In genomic region chr15:36232491-36232890, GRCh38 we compare ENCODE assay signal across 19 cellular contexts.
"Had no signal": no experiment of that assay in that cellular context is flagged by ENCODE, and none has a peak within 500 bp of the region (broad histone marks: within the 10 kb centered on the region; RNA-seq: fewer than 3 reads in every experiment).

No MANE protein-coding gene starts in this region.

- H3K36me3 ChIP-seq: adrenal gland, left lung, right lobe of liver, transverse colon had no signal

- H3K4me1 Mint-ChIP-seq: activated naive CD8-positive, alpha-beta T cell treated with anti-CD3 and anti-CD28 coated beads for 36 hours had no signal

- H3K36me3 Mint-ChIP-seq: activated naive CD8-positive, alpha-beta T cell treated with anti-CD3 and anti-CD28 coated beads for 36 hours; natural killer cell treated with Interleukin-12 subunit alpha and Interleukin-12 subunit beta and Interleukin-15 and Interleukin-18, amount 100 ng/mL, for 72 hours had no signal

- H3K9me3 ChIP-seq: body of pancreas, mucosa of descending colon, right lobe of liver, testis, transverse colon had no signal

- H3K4me3 Mint-ChIP-seq: activated naive CD4-positive, alpha-beta T cell treated with anti-CD3 and anti-CD28 coated beads for 36 hours; activated naive CD8-positive, alpha-beta T cell treated with anti-CD3 and anti-CD28 coated beads for 36 hours; natural killer cell treated with Interleukin-12 subunit alpha and Interleukin-12 subunit beta and Interleukin-15 and Interleukin-18, amount 100 ng/mL, for 72 hours had no signal

- H3K27me3 Mint-ChIP-seq: activated naive CD8-positive, alpha-beta T cell treated with anti-CD3 and anti-CD28 coated beads for 36 hours; natural killer cell treated with Interleukin-12 subunit alpha and Interleukin-12 subunit beta and Interleukin-15 and Interleukin-18, amount 100 ng/mL, for 72 hours had no signal

- H3K4me3 ChIP-seq: adrenal gland, body of pancreas, left lung, lung, mucosa of descending colon, right lobe of liver, testis, transverse colon had no signal

- H3K4me1 ChIP-seq: adrenal gland, body of pancreas, left lung, right lobe of liver, testis, transverse colon had no signal

- H3K27ac Mint-ChIP-seq: activated naive CD4-positive, alpha-beta T cell treated with anti-CD3 and anti-CD28 coated beads for 36 hours; activated naive CD8-positive, alpha-beta T cell treated with anti-CD3 and anti-CD28 coated beads for 36 hours; natural killer cell treated with Interleukin-12 subunit alpha and Interleukin-12 subunit beta and Interleukin-15 and Interleukin-18, amount 100 ng/mL, for 72 hours had no signal

- H3K27me3 ChIP-seq: adrenal gland, body of pancreas, left lung, testis, transverse colon had no signal

- DNase-seq: activated CD4-positive, alpha-beta T cell treated with anti-CD3 and anti-CD28 coated beads for 4 hours; activated CD4-positive, alpha-beta T cell treated with anti-CD3 and anti-CD28 coated beads, Interleukin-2, amount 50 U/mL, for 4 hours; activated effector memory CD4-positive, alpha-beta T cell treated with Interleukin-2 at 50 U/mL for 16 hours; activated naive CD4-positive, alpha-beta T cell treated with anti-CD3 and anti-CD28 coated beads for 36 hours; activated naive CD8-positive, alpha-beta T cell treated with anti-CD3 and anti-CD28 coated beads for 36 hours; adrenal gland; aorta; body of pancreas; dermis blood vessel endothelial cell; effector CD4-positive, alpha-beta T cell; left lung; mucosa of descending colon; right lobe of liver; stimulated activated CD4-positive, alpha-beta T cell treated with anti-CD3 and anti-CD28 coated beads, Interleukin-2, amount 100 ng/mL, for 48 hours; stimulated activated naive CD4-positive, alpha-beta T cell treated with Interleukin-2 at 50 U/mL for 16 hours; testis; transverse colon had no signal

- H3K27ac ChIP-seq: adrenal gland, body of pancreas, left lung, right lobe of liver, testis, transverse colon had no signal
